In the genomic region with DNA sequence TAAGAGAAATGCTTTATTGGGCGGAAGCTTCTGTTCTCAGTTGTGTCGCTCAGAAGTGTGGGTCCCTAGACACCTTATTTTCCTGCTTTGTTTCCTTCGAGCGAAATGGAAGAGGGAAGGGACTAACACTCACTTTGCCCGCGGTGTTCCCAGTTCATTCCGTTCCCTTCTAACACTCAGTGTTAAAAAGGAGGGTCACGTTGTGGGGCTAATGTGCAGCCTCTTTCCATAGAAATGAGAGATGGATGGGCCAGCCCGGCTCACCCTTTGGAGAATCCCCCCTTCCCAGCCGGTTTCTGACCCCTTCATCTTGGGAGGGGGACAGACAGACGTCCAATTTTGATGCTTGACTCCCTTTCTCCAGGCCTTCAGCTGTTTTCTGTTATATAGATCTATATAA, we compare ENCODE assay signal across 9 cellular contexts. TPM values are rescaled to one million over a fixed set of nuclear protein-coding genes. Genes with fewer than 3 reads are reported as not detected.
DNase-seq lines count a peak whose midpoint lies in the region; ATAC-seq, FAIRE-seq and TF ChIP-seq lines count a peak whose summit lies in the region.
"Had no signal": no experiment of that assay in that cellular context is flagged by ENCODE, and none has a peak within 500 bp of the region (broad histone marks: within the 10 kb centered on the region; RNA-seq: fewer than 3 reads in every experiment).

No MANE protein-coding gene starts in this region.

- peak overlapping the region; percentile 72 to 76 for H3K4me3 ChIP-seq in kidney (ENCODE audit: low read length in 2 of 2)

- H3K27me3 Mint-ChIP-seq in activated CD8-positive, alpha-beta memory T cell treated with anti-CD3 and anti-CD28 coated beads, Interleukin-2, amount 10 ng/mL, durations not matched to agents 7 days and 5 days = no peaks in the 10 kb centered on the region
- no peaks in the 10 kb centered on the region for H3K27me3 Mint-ChIP-seq in activated T-helper 1 cell treated with anti-CD3 and anti-CD28 coated beads, Interleukin-12 subunit alpha, Interleukin-12 subunit beta, Interleukin-2, Interleukin-4 antibody, amounts not matched to agents 30 ng/mL and 10 ng/mL and 1 ng/mL, durations not matched to agents 14 hours and 24 hours and 36 hours (ENCODE audit: insufficient read depth)
- H3K27me3 Mint-ChIP-seq in stimulated activated naive CD8-positive, alpha-beta T cell treated with anti-CD3 and anti-CD28 coated beads, Interleukin-15, amount 100 ng/mL, for 72 hours = no peaks in the 10 kb centered on the region

- H3K4me3 Mint-ChIP-seq in activated CD8-positive, alpha-beta memory T cell treated with anti-CD3 and anti-CD28 coated beads, Interleukin-2, amount 10 ng/mL, durations not matched to agents 7 days and 5 days = peak overlapping the region; percentile 80
- peak overlapping the region; percentile 82 for H3K4me3 Mint-ChIP-seq in activated T-helper 1 cell treated with anti-CD3 and anti-CD28 coated beads, Interleukin-12 subunit alpha, Interleukin-12 subunit beta, Interleukin-2, Interleukin-4 antibody, amounts not matched to agents 30 ng/mL and 10 ng/mL and 1 ng/mL, durations not matched to agents 14 hours and 24 hours and 36 hours
- peak overlapping the region; percentile 88 to 93 for H3K4me3 Mint-ChIP-seq in stimulated activated naive CD8-positive, alpha-beta T cell treated with anti-CD3 and anti-CD28 coated beads, Interleukin-15, amount 100 ng/mL, for 72 hours

- no peaks in the 10 kb centered on the region for H3K36me3 ChIP-seq in kidney (ENCODE audit: control insufficient read depth in 1 of 2, insufficient read depth in 2 of 2, low read length in 2 of 2)

- no peaks in the 10 kb centered on the region for H3K36me3 Mint-ChIP-seq in activated CD8-positive, alpha-beta memory T cell treated with anti-CD3 and anti-CD28 coated beads, Interleukin-2, amount 10 ng/mL, durations not matched to agents 7 days and 5 days
- H3K36me3 Mint-ChIP-seq in activated T-helper 1 cell treated with anti-CD3 and anti-CD28 coated beads, Interleukin-12 subunit alpha, Interleukin-12 subunit beta, Interleukin-2, Interleukin-4 antibody, amounts not matched to agents 30 ng/mL and 10 ng/mL and 1 ng/mL, durations not matched to agents 14 hours and 24 hours and 36 hours (ENCODE audit: low read depth) = peaks cover 3% of the 10 kb centered on the region

- H3K9ac ChIP-seq in kidney (ENCODE audit: low read length in 2 of 2) = peak overlapping the region in 1 of 2 donors; percentile 72

- CTCF ChIA-PET in activated CD8-positive, alpha-beta memory T cell treated with anti-CD3 and anti-CD28 coated beads, Interleukin-2, amount 10 ng/mL, durations not matched to agents 7 days and 5 days (lab: Charles Lee) = no interaction called here

- H3K4me1 ChIP-seq in kidney (ENCODE audit: control insufficient read depth in 1 of 2, insufficient read depth in 1 of 2, low read depth in 1 of 2, low read length in 2 of 2) = peaks cover 7 to 18% of the 10 kb centered on the region in 2 donors

- H3K27ac Mint-ChIP-seq in activated CD8-positive, alpha-beta memory T cell treated with anti-CD3 and anti-CD28 coated beads, Interleukin-2, amount 10 ng/mL, durations not matched to agents 7 days and 5 days = no peak overlapping the region
- no peak overlapping the region for H3K27ac Mint-ChIP-seq in activated T-helper 1 cell treated with anti-CD3 and anti-CD28 coated beads, Interleukin-12 subunit alpha, Interleukin-12 subunit beta, Interleukin-2, Interleukin-4 antibody, amounts not matched to agents 30 ng/mL and 10 ng/mL and 1 ng/mL, durations not matched to agents 14 hours and 24 hours and 36 hours
- H3K27ac Mint-ChIP-seq in stimulated activated naive CD8-positive, alpha-beta T cell treated with anti-CD3 and anti-CD28 coated beads, Interleukin-15, amount 100 ng/mL, for 72 hours = no peak overlapping the region

- no peaks in the 10 kb centered on the region for H3K9me3 Mint-ChIP-seq in activated CD8-positive, alpha-beta memory T cell treated with anti-CD3 and anti-CD28 coated beads, Interleukin-2, amount 10 ng/mL, durations not matched to agents 7 days and 5 days (ENCODE audit: low read depth)
- no peaks in the 10 kb centered on the region for H3K9me3 Mint-ChIP-seq in activated T-helper 1 cell treated with anti-CD3 and anti-CD28 coated beads, Interleukin-12 subunit alpha, Interleukin-12 subunit beta, Interleukin-2, Interleukin-4 antibody, amounts not matched to agents 30 ng/mL and 10 ng/mL and 1 ng/mL, durations not matched to agents 14 hours and 24 hours and 36 hours
- H3K9me3 Mint-ChIP-seq in stimulated activated naive CD8-positive, alpha-beta T cell treated with anti-CD3 and anti-CD28 coated beads, Interleukin-15, amount 100 ng/mL, for 72 hours = no peaks in the 10 kb centered on the region

- H3K4me1 Mint-ChIP-seq in activated CD8-positive, alpha-beta memory T cell treated with anti-CD3 and anti-CD28 coated beads, Interleukin-2, amount 10 ng/mL, durations not matched to agents 7 days and 5 days = peaks cover 32% of the 10 kb centered on the region
- peaks cover 52% of the 10 kb centered on the region for H3K4me1 Mint-ChIP-seq in activated T-helper 1 cell treated with anti-CD3 and anti-CD28 coated beads, Interleukin-12 subunit alpha, Interleukin-12 subunit beta, Interleukin-2, Interleukin-4 antibody, amounts not matched to agents 30 ng/mL and 10 ng/mL and 1 ng/mL, durations not matched to agents 14 hours and 24 hours and 36 hours (ENCODE audit: low read depth)
- peaks cover 63% of the 10 kb centered on the region for H3K4me1 Mint-ChIP-seq in stimulated activated naive CD8-positive, alpha-beta T cell treated with anti-CD3 and anti-CD28 coated beads, Interleukin-15, amount 100 ng/mL, for 72 hours

- no peak overlapping the region for H3K27ac ChIP-seq in kidney (ENCODE audit: low read depth in 2 of 2, low read length in 2 of 2)

- in situ Hi-C loops in GM13976 (cut with MboI; ENCODE audit: low sequenced_read_pairs, unreplicated experiment) = no loop called here

- H3K9me3 ChIP-seq in kidney (ENCODE audit: control insufficient read depth in 1 of 2, low read length in 2 of 2) = no peaks in the 10 kb centered on the region

- ATAC-seq in activated CD8-positive, alpha-beta memory T cell treated with anti-CD3 and anti-CD28 coated beads, Interleukin-2, amount 10 ng/mL, durations not matched to agents 7 days and 5 days = no peak
- ATAC-seq in stimulated activated naive CD8-positive, alpha-beta T cell treated with anti-CD3 and anti-CD28 coated beads, Interleukin-15, amount 100 ng/mL, for 72 hours = no peak
- ATAC-seq in HG03354 (IDR thresholded peaks at IDR 0.05; ENCODE audit: poor library complexity, severe bottlenecking, unreplicated experiment) = no peak

- intact Hi-C loops in activated T-helper 1 cell treated with anti-CD3 and anti-CD28 coated beads, Interleukin-12 subunit alpha, Interleukin-12 subunit beta, Interleukin-2, Interleukin-4 antibody, amounts not matched to agents 30 ng/mL and 10 ng/mL and 1 ng/mL, durations not matched to agents 14 hours and 24 hours and 36 hours (cut with micrococcal nuclease) = no loop called here
- intact Hi-C loops in kidney (cut with DNase I) = no loop called here

- FAIRE-seq in kidney (lab: Jason Lieb, UNC) = no peak

- TF ChIP-seq CTCF in kidney (IDR thresholded peaks at IDR 0.05; ENCODE audit: borderline replicate concordance, extremely low read depth, insufficient read depth) = no peak
- TF ChIP-seq CTCF in GM13976 (IDR thresholded peaks at IDR 0.05; ENCODE audit: borderline replicate concordance, control extremely low read depth, extremely low read depth, insufficient read depth, missing control alignments) = no peak

- no peak for DNase-seq in activated CD8-positive, alpha-beta memory T cell treated with anti-CD3 and anti-CD28 coated beads, Interleukin-2, amount 10 ng/mL, durations not matched to agents 7 days and 5 days
- no peak for DNase-seq in activated CD8-positive, alpha-beta memory T cell treated with anti-CD3 and anti-CD28 coated beads for 24 hours
- no peak for DNase-seq in activated T-helper 1 cell treated with anti-CD3 and anti-CD28 coated beads, Interleukin-12 subunit alpha, Interleukin-12 subunit beta, Interleukin-2, Interleukin-4 antibody, amounts not matched to agents 30 ng/mL and 10 ng/mL and 1 ng/mL, durations not matched to agents 14 hours and 24 hours and 36 hours (ENCODE audit: low spot score)
- DNase-seq in kidney (peak; percentile 20), GM13976 (ENCODE audit: low spot score) (no peak), NCI-H2029 treated with DMSO at 0.1 percent for 48 hours (lab: John Stamatoyannopoulos, UW) (no peak)
- DNase-seq in stimulated activated naive CD8-positive, alpha-beta T cell treated with anti-CD3 and anti-CD28 coated beads, Interleukin-15, amount 100 ng/mL, for 72 hours = no peak
- DNase-seq: activated CD4-positive, alpha-beta T cell treated with anti-CD3 and anti-CD28 coated beads, Interleukin-2, amount 50 U/mL, for 1 hour had no signal

RNA-seq across cellular contexts. Expression of a gene that starts 2.3 kb away (rescaled TPM):
- total RNA-seq in activated CD8-positive, alpha-beta memory T cell treated with anti-CD3 and anti-CD28 coated beads, Interleukin-2, amount 10 ng/mL, durations not matched to agents 7 days and 5 days = 10 to 100 TPM; 40.0 to 43.5 TPM
- 90.4 and 97.8 TPM in 2 replicates for total RNA-seq in activated T-helper 1 cell treated with anti-CD3 and anti-CD28 coated beads, Interleukin-12 subunit alpha, Interleukin-12 subunit beta, Interleukin-2, Interleukin-4 antibody, amounts not matched to agents 30 ng/mL and 10 ng/mL and 1 ng/mL, durations not matched to agents 14 hours and 24 hours and 36 hours
- total RNA-seq in kidney = 212 TPM
- polyA plus RNA-seq in kidney (ENCODE audit: insufficient read depth, low read depth, low replicate concordance) = 4.9 TPM
